ENCODE assay signal across 1 cellular context in the genomic region with DNA sequence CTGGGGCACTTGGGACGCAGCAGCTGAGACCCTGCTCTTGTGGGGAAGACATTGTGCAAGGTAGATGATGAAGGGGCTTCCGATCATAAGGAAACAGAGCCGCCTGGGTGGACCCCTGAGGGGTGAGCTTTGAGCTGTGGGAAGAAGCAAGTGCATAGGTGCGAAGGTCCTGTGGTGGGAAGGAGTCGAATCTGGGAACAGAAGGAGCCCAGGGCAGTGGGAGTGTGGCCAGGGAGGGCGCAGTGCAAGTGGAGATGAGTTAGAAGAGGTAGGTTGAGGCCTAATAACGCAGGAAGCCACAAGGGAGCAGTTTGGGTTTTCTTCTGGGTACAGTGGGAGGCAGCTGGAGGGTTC.
TF ChIP-seq lines count a peak whose summit lies in the region.

No MANE protein-coding gene starts in this region.

TF ChIP-seq in HepG2, 621 proteins besides CTCF, POLR2A, EP300 and RAD21:
- TF ChIP-seq, protein P1, sequence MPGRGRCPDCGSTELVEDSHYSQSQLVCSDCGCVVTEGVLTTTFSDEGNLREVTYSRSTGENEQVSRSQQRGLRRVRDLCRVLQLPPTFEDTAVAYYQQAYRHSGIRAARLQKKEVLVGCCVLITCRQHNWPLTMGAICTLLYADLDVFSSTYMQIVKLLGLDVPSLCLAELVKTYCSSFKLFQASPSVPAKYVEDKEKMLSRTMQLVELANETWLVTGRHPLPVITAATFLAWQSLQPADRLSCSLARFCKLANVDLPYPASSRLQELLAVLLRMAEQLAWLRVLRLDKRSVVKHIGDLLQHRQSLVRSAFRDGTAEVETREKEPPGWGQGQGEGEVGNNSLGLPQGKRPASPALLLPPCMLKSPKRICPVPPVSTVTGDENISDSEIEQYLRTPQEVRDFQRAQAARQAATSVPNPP (CRISPR knock-in tag; IDR thresholded peaks at IDR 0.05) = no peak
- TF ChIP-seq, protein P2, sequence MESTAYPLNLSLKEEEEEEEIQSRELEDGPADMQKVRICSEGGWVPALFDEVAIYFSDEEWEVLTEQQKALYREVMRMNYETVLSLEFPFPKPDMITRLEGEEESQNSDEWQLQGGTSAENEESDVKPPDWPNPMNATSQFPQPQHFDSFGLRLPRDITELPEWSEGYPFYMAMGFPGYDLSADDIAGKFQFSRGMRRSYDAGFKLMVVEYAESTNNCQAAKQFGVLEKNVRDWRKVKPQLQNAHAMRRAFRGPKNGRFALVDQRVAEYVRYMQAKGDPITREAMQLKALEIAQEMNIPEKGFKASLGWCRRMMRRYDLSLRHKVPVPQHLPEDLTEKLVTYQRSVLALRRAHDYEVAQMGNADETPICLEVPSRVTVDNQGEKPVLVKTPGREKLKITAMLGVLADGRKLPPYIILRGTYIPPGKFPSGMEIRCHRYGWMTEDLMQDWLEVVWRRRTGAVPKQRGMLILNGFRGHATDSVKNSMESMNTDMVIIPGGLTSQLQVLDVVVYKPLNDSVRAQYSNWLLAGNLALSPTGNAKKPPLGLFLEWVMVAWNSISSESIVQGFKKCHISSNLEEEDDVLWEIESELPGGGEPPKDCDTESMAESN (CRISPR knock-in tag; conservative IDR thresholded peaks at IDR 0.05) = no peak
- TF ChIP-seq SRF (IDR thresholded peaks at IDR 0.05; ENCODE audit: low read depth, low read length) = no peak
- no peak for TF ChIP-seq SP1 (IDR thresholded peaks at IDR 0.05)
- TF ChIP-seq SP1 (CRISPR knock-in tag; IDR thresholded peaks at IDR 0.05) = no peak
- TF ChIP-seq, protein P3, sequence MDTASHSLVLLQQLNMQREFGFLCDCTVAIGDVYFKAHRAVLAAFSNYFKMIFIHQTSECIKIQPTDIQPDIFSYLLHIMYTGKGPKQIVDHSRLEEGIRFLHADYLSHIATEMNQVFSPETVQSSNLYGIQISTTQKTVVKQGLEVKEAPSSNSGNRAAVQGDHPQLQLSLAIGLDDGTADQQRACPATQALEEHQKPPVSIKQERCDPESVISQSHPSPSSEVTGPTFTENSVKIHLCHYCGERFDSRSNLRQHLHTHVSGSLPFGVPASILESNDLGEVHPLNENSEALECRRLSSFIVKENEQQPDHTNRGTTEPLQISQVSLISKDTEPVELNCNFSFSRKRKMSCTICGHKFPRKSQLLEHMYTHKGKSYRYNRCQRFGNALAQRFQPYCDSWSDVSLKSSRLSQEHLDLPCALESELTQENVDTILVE (CRISPR knock-in tag; IDR thresholded peaks at IDR 0.05) = no peak
- no peak for TF ChIP-seq TBL1XR1 (IDR thresholded peaks at IDR 0.05; ENCODE audit: borderline replicate concordance, low read length, partially characterized antibody)
- no peak for TF ChIP-seq ZFP90 (CRISPR knock-in tag; IDR thresholded peaks at IDR 0.05; ENCODE audit: borderline replicate concordance)
- TF ChIP-seq ARID2 (CRISPR knock-in tag; IDR thresholded peaks at IDR 0.05; ENCODE audit: borderline replicate concordance) = no peak
- TF ChIP-seq CBX1 (IDR thresholded peaks at IDR 0.05; ENCODE audit: low read depth) = no peak
- no peak for TF ChIP-seq EZH2 (conservative IDR thresholded peaks at IDR 0.05; ENCODE audit: low read depth, low read length)
- no peak for TF ChIP-seq FOXA1 (IDR thresholded peaks at IDR 0.05)
- no peak for TF ChIP-seq FOXA1 (CRISPR knock-in tag; IDR thresholded peaks at IDR 0.05)
- TF ChIP-seq ZNF563 (CRISPR knock-in tag; IDR thresholded peaks at IDR 0.05) = no peak
- no peak for TF ChIP-seq CCDC6 (CRISPR knock-in tag; IDR thresholded peaks at IDR 0.05)
- TF ChIP-seq KLF15 (CRISPR knock-in tag; IDR thresholded peaks at IDR 0.05; ENCODE audit: borderline replicate concordance) = no peak
TF ChIP-seq in HepG2: peak in this region for 0.
